12 cellular contexts compared by ENCODE assay signal in the genomic region with DNA sequence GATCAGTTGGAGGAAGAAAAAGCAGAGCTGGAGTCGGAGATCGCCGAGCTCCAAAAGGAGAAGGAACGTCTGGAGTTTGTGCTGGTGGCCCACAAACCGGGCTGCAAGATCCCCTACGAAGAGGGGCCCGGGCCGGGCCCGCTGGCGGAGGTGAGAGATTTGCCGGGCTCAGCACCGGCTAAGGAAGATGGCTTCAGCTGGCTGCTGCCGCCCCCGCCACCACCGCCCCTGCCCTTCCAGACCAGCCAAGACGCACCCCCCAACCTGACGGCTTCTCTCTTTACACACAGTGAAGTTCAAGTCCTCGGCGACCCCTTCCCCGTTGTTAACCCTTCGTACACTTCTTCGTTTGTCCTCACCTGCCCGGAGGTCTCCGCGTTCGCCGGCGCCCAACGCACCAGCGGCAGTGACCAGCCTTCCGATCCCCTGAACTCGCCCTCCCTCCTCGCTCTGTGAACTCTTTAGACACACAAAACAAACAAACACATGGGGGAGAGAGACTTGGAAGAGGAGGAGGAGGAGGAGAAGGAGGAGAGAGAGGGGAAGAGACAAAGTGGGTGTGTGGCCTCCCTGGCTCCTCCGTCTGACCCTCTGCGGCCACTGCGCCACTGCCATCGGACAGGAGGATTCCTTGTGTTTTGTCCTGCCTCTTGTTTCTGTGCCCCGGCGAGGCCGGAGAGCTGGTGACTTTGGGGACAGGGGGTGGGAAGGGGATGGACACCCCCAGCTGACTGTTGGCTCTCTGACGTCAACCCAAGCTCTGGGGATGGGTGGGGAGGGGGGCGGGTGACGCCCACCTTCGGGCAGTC. TPM values are rescaled to one million over a fixed set of nuclear protein-coding genes. Genes with fewer than 3 reads are reported as not detected.
DNase-seq lines count a peak whose midpoint lies in the region; ATAC-seq and TF ChIP-seq lines count a peak whose summit lies in the region.
"Had no signal": no experiment of that assay in that cellular context is flagged by ENCODE, and none has a peak within 500 bp of the region (broad histone marks: within the 10 kb centered on the region; RNA-seq: fewer than 3 reads in every experiment).

No MANE protein-coding gene starts in this region.

- H3K4me3 ChIP-seq in AG10803 (ENCODE audit: low read length) (no peak overlapping the region), H7 (ENCODE audit: insufficient read depth, low read depth, low read length) (peak overlapping the region; percentile 37)
- H3K4me3 ChIP-seq: gastroesophageal sphincter had no signal

- H3K27me3 ChIP-seq in H7 (ENCODE audit: control insufficient read depth, insufficient read depth, low read length): peaks cover 12% of the 10 kb centered on the region; the same call in 1 of the 2 replicates
- H3K27me3 ChIP-seq: gastroesophageal sphincter had no signal

- peaks cover 83% of the 10 kb centered on the region for H3K4me1 Mint-ChIP-seq in central memory CD8-positive, alpha-beta T cell
- H3K4me1 Mint-ChIP-seq in memory B cell: peaks cover 34% of the 10 kb centered on the region

- no peaks in the 10 kb centered on the region for H3K36me3 ChIP-seq in H7 (replicated peaks; ENCODE audit: control insufficient read depth, insufficient read depth, low read length)
- H3K36me3 ChIP-seq: gastroesophageal sphincter had no signal

- peak overlapping the region; percentile 95 for H3K4me3 Mint-ChIP-seq in central memory CD8-positive, alpha-beta T cell
- peak overlapping the region; percentile 40 for H3K4me3 Mint-ChIP-seq in memory B cell

- H3K9me3 Mint-ChIP-seq in central memory CD8-positive, alpha-beta T cell: no peaks in the 10 kb centered on the region
- H3K9me3 Mint-ChIP-seq in memory B cell: no peaks in the 10 kb centered on the region

- TF ChIP-seq CTCF in AG10803 (conservative IDR thresholded peaks at IDR 0.05; ENCODE audit: low read length): no peak

- no peak for ATAC-seq in central memory CD8-positive, alpha-beta T cell (replicated peaks; ENCODE audit: extremely low read depth, poor library complexity, severe bottlenecking)
- ATAC-seq in memory B cell (ENCODE audit: low read depth) (no peak), GM18517 (IDR thresholded peaks at IDR 0.05; ENCODE audit: unreplicated experiment) (no peak), HG03108 (IDR thresholded peaks at IDR 0.05; ENCODE audit: unreplicated experiment) (no peak), HG03139 (IDR thresholded peaks at IDR 0.05; ENCODE audit: unreplicated experiment) (no peak)
- ATAC-seq: gastroesophageal sphincter had no signal

- DNase-seq in AG10803 (ENCODE audit: low read depth): peak; percentile 6
- DNase-seq in H7: peak; percentile 74
- peak in 1 of 2 donors; percentile 29 for DNase-seq in central memory CD8-positive, alpha-beta T cell (ENCODE audit: low spot score in 2 of 2)
- DNase-seq in memory B cell (ENCODE audit: low spot score in 2 of 2): peak; percentile 42 to 48
- DNase-seq in COLO829 (ENCODE audit: low spot score): no peak
- DNase-seq: DMS79 treated with DMSO at 0.1 percent for 48 hours, GOT3, NCI-H146 had no signal

- H3K27ac Mint-ChIP-seq in central memory CD8-positive, alpha-beta T cell (ENCODE audit: low read depth): peak overlapping the region; percentile 99
- H3K27ac Mint-ChIP-seq in memory B cell: peak overlapping the region; percentile 96

- H3K27me3 Mint-ChIP-seq in central memory CD8-positive, alpha-beta T cell: no peaks in the 10 kb centered on the region
- peaks cover 3% of the 10 kb centered on the region for H3K27me3 Mint-ChIP-seq in memory B cell

- peaks cover 93% of the 10 kb centered on the region for H3K36me3 Mint-ChIP-seq in central memory CD8-positive, alpha-beta T cell (ENCODE audit: insufficient read depth)
- peaks cover 7% of the 10 kb centered on the region for H3K36me3 Mint-ChIP-seq in memory B cell

RNA-seq across cellular contexts. Expression of a gene that starts 5.0 kb away (rescaled TPM):
- 1.6 and 10.3 TPM in 2 replicates for total RNA-seq in H7 (2014; rRNA removed; shearing (Covaris generic))

RNA-seq across cellular contexts. Expression of a gene that starts 24.1 kb away (rescaled TPM):
- 16.3 and 17.5 TPM in 2 replicates for total RNA-seq in H7 (2014; rRNA removed; shearing (Covaris generic))

RNA-seq across cellular contexts. Expression of a gene that starts 25.5 kb away (rescaled TPM):
- 4.0 and 9.2 TPM in 2 replicates for total RNA-seq in H7 (2014; rRNA removed; shearing (Covaris generic))

RNA-seq across cellular contexts. Expression of a gene that starts 34.5 kb away (rescaled TPM):
- 103 and 130 TPM in 2 replicates for total RNA-seq in H7 (2014; rRNA removed; shearing (Covaris generic))

RNA-seq across cellular contexts. Expression of a gene that starts 49.0 kb away (rescaled TPM):
- 68.5 and 76.6 TPM in 2 replicates for total RNA-seq in H7 (2014; rRNA removed; shearing (Covaris generic))
